ENCODE assay signal across 1 cellular context in genomic region chr1:153553096-153553495, GRCh38.
TF ChIP-seq lines count a peak whose summit lies in the region.

No MANE protein-coding gene starts in this region.

TF ChIP-seq in HEK293T, 16 proteins besides CTCF, POLR2A, EP300 and RAD21 (continued from another document):
- TF ChIP-seq NFRKB (IDR thresholded peaks at IDR 0.05) = no peak
- no peak for TF ChIP-seq SP1 (IDR thresholded peaks at IDR 0.05)
- TF ChIP-seq FOXM1 (IDR thresholded peaks at IDR 0.05; ENCODE audit: borderline replicate concordance) = no peak
- TF ChIP-seq FOXA1 (IDR thresholded peaks at IDR 0.05) = no peak
- TF ChIP-seq PKNOX1 (IDR thresholded peaks at IDR 0.05) = no peak
- TF ChIP-seq TARDBP (IDR thresholded peaks at IDR 0.05) = no peak
- no peak for TF ChIP-seq ZNF384 (IDR thresholded peaks at IDR 0.05)
- no peak for TF ChIP-seq LEF1 (IDR thresholded peaks at IDR 0.05; ENCODE audit: borderline replicate concordance)
- TF ChIP-seq SUZ12 (IDR thresholded peaks at IDR 0.05) = no peak
- no peak for TF ChIP-seq BHLHE40 (IDR thresholded peaks at IDR 0.05; ENCODE audit: borderline replicate concordance)
- no peak for TF ChIP-seq ARNT (IDR thresholded peaks at IDR 0.05)
